8 cellular contexts compared by ENCODE assay signal in the genomic region with DNA sequence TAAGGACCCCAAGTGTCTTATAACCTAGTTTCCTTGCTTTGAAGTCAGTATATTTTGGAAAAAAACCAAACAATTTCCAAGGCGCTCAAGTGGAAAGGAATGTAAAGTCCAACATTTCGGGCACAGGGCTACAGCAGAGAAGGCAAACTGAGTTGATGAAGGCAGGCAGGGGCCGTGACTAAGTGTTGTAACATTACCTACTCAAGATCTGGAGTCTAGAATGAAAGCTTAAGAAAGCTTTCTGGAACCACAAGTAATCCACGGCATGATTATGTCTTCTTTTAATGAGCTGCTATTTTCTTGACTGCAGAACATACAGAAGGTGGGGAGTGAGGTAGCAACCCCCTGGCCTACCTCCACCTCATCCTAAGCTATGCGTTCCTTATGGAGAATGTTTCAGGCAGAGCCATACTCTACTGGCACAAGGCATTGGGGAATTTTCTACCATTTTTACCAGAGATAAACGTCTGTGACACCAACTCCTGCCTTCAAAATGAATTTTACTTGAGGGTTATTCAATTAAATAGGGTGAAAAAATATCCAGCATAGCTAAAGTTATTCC. TPM values are rescaled to one million over a fixed set of nuclear protein-coding genes. Genes with fewer than 3 reads are reported as not detected.
DNase-seq lines count a peak whose midpoint lies in the region; ATAC-seq, FAIRE-seq and TF ChIP-seq lines count a peak whose summit lies in the region.

No MANE protein-coding gene starts in this region.

- H3K9ac ChIP-seq in astrocyte (ENCODE audit: low read length), result peak overlapping the region; percentile 100

- peaks cover 69% of the 10 kb centered on the region for H3K36me3 Mint-ChIP-seq in HFFc6 (ENCODE audit: low read depth)
- peaks cover 23% of the 10 kb centered on the region for H3K36me3 Mint-ChIP-seq in astrocyte (ENCODE audit: low read depth, unreplicated experiment)
- peaks cover 25% of the 10 kb centered on the region for H3K36me3 Mint-ChIP-seq in mesothelial cell of epicardium

- intact Hi-C loops in A673 (cut with micrococcal nuclease; ENCODE audit: unreplicated experiment), result no loop called here

- H3K27ac Mint-ChIP-seq in HFFc6 (peak overlapping the region; percentile 99), astrocyte (ENCODE audit: unreplicated experiment) (peak overlapping the region; percentile 49), mesothelial cell of epicardium (peak overlapping the region; percentile 100)

- no peaks in the 10 kb centered on the region for H3K27me3 ChIP-seq in A673 (replicated peaks; ENCODE audit: insufficient read depth, low read depth, low read length, poor library complexity)
- H3K27me3 ChIP-seq in astrocyte (ENCODE audit: insufficient read depth, low read length), result no peaks in the 10 kb centered on the region

- no peak for FAIRE-seq in astrocyte (lab: Jason Lieb, UNC)

- no peak overlapping the region for H2AFZ ChIP-seq in astrocyte (ENCODE audit: low read depth, low read length)

- H3K4me1 ChIP-seq in A673 (ENCODE audit: insufficient read depth, low read length, poor library complexity, severe bottlenecking), result peaks cover 27% of the 10 kb centered on the region
- peaks cover 34% of the 10 kb centered on the region for H3K4me1 ChIP-seq in astrocyte (ENCODE audit: insufficient read depth, low read length)

- H4K20me1 ChIP-seq in astrocyte (ENCODE audit: insufficient read depth, low read length), result peaks cover 77% of the 10 kb centered on the region

- no peak for ATAC-seq in HG03378 (IDR thresholded peaks at IDR 0.05; ENCODE audit: unreplicated experiment)

- POLR2A ChIA-PET in A673 (lab: Charles Lee; ENCODE audit: low non-redundant PET), result interaction anchor here (1.0 kb wide), 1 partner anchor 17 kb away, joined by 3 read pairs; no protein-coding TSS in a partner anchor

- H3K4me3 ChIP-seq in A673 (ENCODE audit: low read depth, low read length, poor library complexity, severe bottlenecking), result no peak overlapping the region
- no peak overlapping the region for H3K4me3 ChIP-seq in astrocyte (ENCODE audit: insufficient read depth, low read depth, low read length)

- H3K9me3 ChIP-seq in A673 (ENCODE audit: low read depth, low read length, poor library complexity, severe bottlenecking) (no peaks in the 10 kb centered on the region), astrocyte (ENCODE audit: insufficient read depth, low read depth, low read length) (no peaks in the 10 kb centered on the region)

- peak; percentile 55 for DNase-seq in A673 (ENCODE audit: low spot score)
- DNase-seq in HFFc6, result peak; percentile 52
- peak; percentile 83 for DNase-seq in astrocyte (ENCODE audit: low read depth)
- no peak for DNase-seq in mesothelial cell of epicardium (ENCODE audit: low spot score in 2 of 2, unreplicated experiment in 2 of 2)
- no peak for DNase-seq in NCI-H526 (lab: John Stamatoyannopoulos, UW)
- DNase-seq in stimulated activated CD4-positive, alpha-beta T cell treated with anti-CD3 and anti-CD28 coated beads, Interleukin-2, amount 100 ng/mL, for 24 hours, result no peak
- DNase-seq in CD1c-positive myeloid dendritic cell (ENCODE audit: extremely low spot score), result no peak

- H3K4me1 Mint-ChIP-seq in HFFc6 (ENCODE audit: low read depth), result peaks cover 77% of the 10 kb centered on the region
- peaks cover 36% of the 10 kb centered on the region for H3K4me1 Mint-ChIP-seq in astrocyte (ENCODE audit: low read depth, unreplicated experiment)
- H3K4me1 Mint-ChIP-seq in mesothelial cell of epicardium, result peaks cover 59% of the 10 kb centered on the region

- peak overlapping the region; percentile 99 for H3K4me2 ChIP-seq in astrocyte (ENCODE audit: low read length)

- H3K27ac ChIP-seq in A673 (ENCODE audit: low read depth, low read length, poor library complexity, severe bottlenecking), result peak overlapping the region; percentile 99
- peak overlapping the region; percentile 100 for H3K27ac ChIP-seq in astrocyte (ENCODE audit: low read depth, low read length)

- no TSS peak for BruUV-seq in A673 (replicated peaks; lab: Mats Ljungman, UMichigan)

- CTCF ChIA-PET in A673 (lab: Charles Lee), result interaction anchor here (0.7 to 1.1 kb wide), 3 partner anchors 118 to 474 kb away, joined by 3 to 4 read pairs (median 3); no protein-coding TSS in a partner anchor

- H3K4me3 Mint-ChIP-seq in HFFc6, result peak overlapping the region; percentile 97; the same call in 1 of the 2 replicates
- H3K4me3 Mint-ChIP-seq in astrocyte (ENCODE audit: unreplicated experiment), result peak overlapping the region; percentile 65
- peak overlapping the region; percentile 93 for H3K4me3 Mint-ChIP-seq in mesothelial cell of epicardium

- H3K36me3 ChIP-seq in A673 (ENCODE audit: insufficient read depth, low read length, poor library complexity, severe bottlenecking) (peaks cover 51% of the 10 kb centered on the region), astrocyte (ENCODE audit: insufficient read depth, low read length) (peaks cover 25% of the 10 kb centered on the region)

- no peak; the same call in 1 of the 2 replicates for TF ChIP-seq CTCF in A673 (conservative IDR thresholded peaks at IDR 0.05; ENCODE audit: low read depth, low read length)
- TF ChIP-seq CTCF in HFFc6 (IDR thresholded peaks at IDR 0.05), result no peak
- no peak for TF ChIP-seq CTCF in astrocyte (IDR thresholded peaks at IDR 0.05; ENCODE audit: insufficient read depth, low read depth, low read length)
- TF ChIP-seq CTCF in mesothelial cell of epicardium (IDR thresholded peaks at IDR 0.05; ENCODE audit: unreplicated experiment), result no peak

- peaks cover 57% of the 10 kb centered on the region for H3K79me2 ChIP-seq in astrocyte (ENCODE audit: insufficient read depth, low read length)

- H3K9me3 Mint-ChIP-seq in HFFc6, result peaks cover 17% of the 10 kb centered on the region
- H3K9me3 Mint-ChIP-seq in astrocyte (ENCODE audit: unreplicated experiment), result peaks cover 3% of the 10 kb centered on the region
- H3K9me3 Mint-ChIP-seq in mesothelial cell of epicardium, result no peaks in the 10 kb centered on the region

- H3K27me3 Mint-ChIP-seq in HFFc6 (ENCODE audit: insufficient read depth) (peaks cover 30% of the 10 kb centered on the region), astrocyte (ENCODE audit: low read depth, unreplicated experiment) (no peaks in the 10 kb centered on the region), mesothelial cell of epicardium (ENCODE audit: low read depth) (no peaks in the 10 kb centered on the region)

RNA-seq across cellular contexts. Expression of a gene that starts 4.3 kb away (rescaled TPM):
- 121 and 129 TPM in 2 replicates for total RNA-seq in A673 (2021)
- 10 to 100 TPM; 62.4 to 75.4 (median 71.2) TPM for total RNA-seq in HFFc6 (2021; fragmentation: NEBNext Ultra II Directional; extraction: Animal tissue kit (Norgen Biotek cat#: 25700))
- 64.6 and 69.1 TPM in 2 replicates for total RNA-seq in astrocyte
- total RNA-seq in mesothelial cell of epicardium, result 107 to 120 TPM (median 117 TPM) in 3 replicates

RNA-seq across cellular contexts. Expression of a gene that starts 4.9 kb away (rescaled TPM):
- 70.3 and 70.4 TPM in 2 replicates for total RNA-seq in A673 (2021)
- 10 to 100 TPM; 50.7 to 63.4 (median 56.1) TPM for total RNA-seq in HFFc6 (2021; fragmentation: NEBNext Ultra II Directional; extraction: Animal tissue kit (Norgen Biotek cat#: 25700))
- total RNA-seq in astrocyte, result 28.0 and 29.3 TPM in 2 replicates
- total RNA-seq in mesothelial cell of epicardium, result 29.8 to 33.5 TPM (median 30.2 TPM) in 3 replicates

RNA-seq across cellular contexts. Expression of a gene that starts 13.9 kb away (rescaled TPM):
- total RNA-seq in A673 (2021) (31.7 and 33.0 TPM in 2 replicates), astrocyte (15.7 and 16.6 TPM in 2 replicates), mesothelial cell of epicardium (51.0 to 57.0 TPM (median 51.2 TPM) in 3 replicates)
- total RNA-seq in HFFc6 (2021; fragmentation: NEBNext Ultra II Directional; extraction: Animal tissue kit (Norgen Biotek cat#: 25700)), result 1 to 10 TPM; 5.2 to 9.3 (median 5.9) TPM

RNA-seq across cellular contexts. Expression of a gene that starts 34.2 kb away (rescaled TPM):
- total RNA-seq in A673 (2021) (25.0 and 35.9 TPM in 2 replicates), astrocyte (12.0 and 12.7 TPM in 2 replicates), mesothelial cell of epicardium (12.0 to 15.8 TPM (median 15.0 TPM) in 3 replicates)
- total RNA-seq in HFFc6 (2021; fragmentation: NEBNext Ultra II Directional; extraction: Animal tissue kit (Norgen Biotek cat#: 25700)), result 10 to 100 TPM; 12.0 to 19.2 (median 16.4) TPM

RNA-seq across cellular contexts. Expression of a gene that starts 41.5 kb away (rescaled TPM):
- 109 and 119 TPM in 2 replicates for total RNA-seq in A673 (2021)
- total RNA-seq in HFFc6 (2021; fragmentation: NEBNext Ultra II Directional; extraction: Animal tissue kit (Norgen Biotek cat#: 25700)), result 10 to 100 TPM; 51.3 to 69.3 (median 63.1) TPM
- 58.1 and 60.3 TPM in 2 replicates for total RNA-seq in astrocyte
- 71.4 to 73.6 TPM (median 71.5 TPM) in 3 replicates for total RNA-seq in mesothelial cell of epicardium

Comparison
In these comparisons a context has a peak if more than half of its experiments do, and no peak if none do; other contexts are left out.
1. DNase-seq: peak in A673 (single experiment), HFFc6 (single experiment) and astrocyte (single experiment); none in mesothelial cell of epicardium (0 of 2), NCI-H526 (0 of 2), stimulated activated CD4-positive, alpha-beta T cell treated with anti-CD3 and anti-CD28 coated beads, Interleukin-2, amount 100 ng/mL, for 24 hours (0 of 2) and CD1c-positive myeloid dendritic cell (single experiment).
2. H3K27ac Mint-ChIP-seq: peak in every context shown above with its lines; median percentile 100 in mesothelial cell of epicardium; 99 in HFFc6; 49 in astrocyte.
3. Peak in every context shown above with its lines, with median percentiles within 50 percentile points of each other: H3K4me3 Mint-ChIP-seq.